Comparison of ENCODE assay signal across 13 cellular contexts in genomic region chr17:37541880-37542675, GRCh38. TPM values are rescaled to one million over a fixed set of nuclear protein-coding genes. Genes with fewer than 3 reads are reported as not detected.
DNase-seq lines count a peak whose midpoint lies in the region; ATAC-seq, FAIRE-seq and TF ChIP-seq lines count a peak whose summit lies in the region.
"Had no signal": no experiment of that assay in that cellular context is flagged by ENCODE, and none has a peak within 500 bp of the region (broad histone marks: within the 10 kb centered on the region; RNA-seq: fewer than 3 reads in every experiment).

No MANE protein-coding gene starts in this region.

- no peak overlapping the region for H3K4me2 ChIP-seq in K562 (ENCODE audit: insufficient read depth, low read length)

- no peaks in the 10 kb centered on the region for H3K27me3 ChIP-seq in K562 (ENCODE audit: control insufficient read depth in 2 of 2, insufficient read depth in 2 of 2, low read length in 2 of 2)
- H3K27me3 ChIP-seq: MG63 had no signal

- no peak overlapping the region for H3K4me3 Mint-ChIP-seq in IgD-negative memory B cell

- no peak for TF ChIP-seq POLR2A in K562 (conservative IDR thresholded peaks at IDR 0.05)

- peak overlapping the region in 2 of 3 donors; percentile 0 to 76 for H3K27ac Mint-ChIP-seq in IgD-negative memory B cell

- WGBS in K562 (ENCODE audit: insufficient coverage, low coverage, missing lambda C conversion rate): 83% methylated on average over 9 of the region's 9 CpGs

- ATAC-seq in K562 (no peak), left ventricle myocardium superior (no peak), esophagus mucosa (no peak)

- H4K20me1 ChIP-seq in K562 (replicated peaks; ENCODE audit: control insufficient read depth, insufficient read depth, low read length): no peaks in the 10 kb centered on the region

- H3K27me3 Mint-ChIP-seq in IgD-negative memory B cell: no peaks in the 10 kb centered on the region

- no peak for FAIRE-seq in K562 (lab: Jason Lieb, UNC)
- FAIRE-seq: endometrium had no signal

- no peaks in the 10 kb centered on the region for H3K79me2 ChIP-seq in K562 (ENCODE audit: control insufficient read depth, insufficient read depth, low read length)

- peaks cover 0 to 8% (median 2%) of the 10 kb centered on the region in 3 donors for H3K4me1 Mint-ChIP-seq in IgD-negative memory B cell

- H3K9me3 Mint-ChIP-seq in IgD-negative memory B cell: no peaks in the 10 kb centered on the region

- no peaks in the 10 kb centered on the region for H3K4me1 ChIP-seq in K562 (replicated peaks in 1 of 2; ENCODE audit: control insufficient read depth in 2 of 2, insufficient read depth in 2 of 2, low read length in 2 of 2)

- CTCF ChIA-PET in K562 (lab: Yijun Ruan, JAX; ENCODE audit: low intra/inter-chr PET ratio): no interaction called here

- TF ChIP-seq RAD21 in K562 (CRISPR knock-in tag; conservative IDR thresholded peaks at IDR 0.05 in 1 of 2, IDR thresholded peaks at IDR 0.05 in 1 of 2): no peak

- in situ Hi-C loops in K562 (cut with MboI): no loop called here

- TF ChIP-seq CTCF in K562 (IDR thresholded peaks at IDR 0.05 in 2 of 3, conservative IDR thresholded peaks at IDR 0.05 in 1 of 3; ENCODE audit: insufficient read depth in 2 of 3, low read depth in 1 of 3, low read length in 3 of 3): no peak

- POLR2A ChIA-PET in K562 (lab: Yijun Ruan, JAX): interaction anchor here (1.1 kb wide), 1 partner anchor 16 kb away, joined by 3 read pairs; no protein-coding TSS in a partner anchor

- H3K27ac ChIP-seq in K562 (ENCODE audit: extremely low read depth, low read depth, low read length): no peak overlapping the region

- H3K36me3 Mint-ChIP-seq in IgD-negative memory B cell: peaks cover 2% of the 10 kb centered on the region

- intact Hi-C loops in K562 (cut with micrococcal nuclease) (no loop called here), left ventricle myocardium superior (cut with micrococcal nuclease) (no loop called here)

- H3K9ac ChIP-seq in K562 (ENCODE audit: insufficient read depth in 1 of 2, low read depth in 2 of 2, low read length in 2 of 2): no peak overlapping the region

- H3K9me3 ChIP-seq in K562 (replicated peaks; ENCODE audit: control insufficient read depth, insufficient read depth, low read depth, low read length): no peaks in the 10 kb centered on the region
- H3K9me3 ChIP-seq: MG63 had no signal

- no peak overlapping the region for H3K4me3 ChIP-seq in K562
- H3K4me3 ChIP-seq: MG63 had no signal

- no peak for TF ChIP-seq EP300 in K562 (IDR thresholded peaks at IDR 0.05; ENCODE audit: low read length)

- no TSS peak for BruUV-seq in K562 (replicated peaks; lab: Mats Ljungman, UMichigan)

- peaks cover 54% of the 10 kb centered on the region for H3K36me3 ChIP-seq in K562 (ENCODE audit: control insufficient read depth, insufficient read depth, low read length)

- DNase-seq in EH (ENCODE audit: low read depth): peak; percentile 78
- DNase-seq in K562 (ENCODE audit: extremely low read depth in 1 of 4, low spot score in 3 of 4): no peak
- DNase-seq in kidney glomerular epithelial cell (lab: John Stamatoyannopoulos, UW): peak; percentile 22
- no peak for DNase-seq in left ventricle myocardium superior
- DNase-seq in NCI-H748 treated with DMSO at 0.1 percent for 48 hours (lab: John Stamatoyannopoulos, UW): no peak
- no peak for DNase-seq in stimulated activated CD4-positive, alpha-beta T cell treated with anti-CD3 and anti-CD28 coated beads, Interleukin-4, amount 100 ng/mL, for 1 hour
- DNase-seq: activated T-cell treated with anti-CD3 and anti-CD28 coated beads for 4 hours, DMS79 treated with DMSO at 0.1 percent for 48 hours, MG63, retina had no signal

- H3K9me1 ChIP-seq in K562 (ENCODE audit: control insufficient read depth, insufficient read depth, low read length): no peaks in the 10 kb centered on the region

- H2AFZ ChIP-seq in K562 (ENCODE audit: low read depth, low read length): no peak overlapping the region

TF ChIP-seq in K562, 482 proteins besides CTCF, POLR2A, EP300 and RAD21 (continues in another document):
- TF ChIP-seq HDAC2 (IDR thresholded peaks at IDR 0.05) (no peak), KAT8 (IDR thresholded peaks at IDR 0.05; ENCODE audit: low read depth) (no peak), ATF7 (IDR thresholded peaks at IDR 0.05) (0 out of 2 replicates have a peak, but pooled peaks have one; percentile 25), MYNN (IDR thresholded peaks at IDR 0.05) (no peak), MYNN (CRISPR knock-in tag; IDR thresholded peaks at IDR 0.05) (no peak), ZNF785 (CRISPR knock-in tag; IDR thresholded peaks at IDR 0.05) (no peak), NFIX (CRISPR knock-in tag; IDR thresholded peaks at IDR 0.05; ENCODE audit: low read depth) (no peak), HEY1 (CRISPR knock-in tag; IDR thresholded peaks at IDR 0.05; ENCODE audit: borderline replicate concordance) (no peak), STAG1 (CRISPR knock-in tag; IDR thresholded peaks at IDR 0.05; ENCODE audit: borderline replicate concordance) (no peak), PHB2 (IDR thresholded peaks at IDR 0.05; ENCODE audit: low read depth) (no peak), NR2C2 (CRISPR knock-in tag; IDR thresholded peaks at IDR 0.05) (no peak), NR2C2 (tag; IDR thresholded peaks at IDR 0.05) (peak; percentile 23; the same call in 1 of the 2 replicates), ELF1 (tag; IDR thresholded peaks at IDR 0.05) (no peak), CBFA2T3 (IDR thresholded peaks at IDR 0.05) (no peak), SMAD4 (CRISPR knock-in tag; conservative IDR thresholded peaks at IDR 0.05) (0 out of 2 replicates have a peak, but pooled peaks have one; percentile 49), NCOA6 (IDR thresholded peaks at IDR 0.05) (no peak)
- TF ChIP-seq, protein P1, sequence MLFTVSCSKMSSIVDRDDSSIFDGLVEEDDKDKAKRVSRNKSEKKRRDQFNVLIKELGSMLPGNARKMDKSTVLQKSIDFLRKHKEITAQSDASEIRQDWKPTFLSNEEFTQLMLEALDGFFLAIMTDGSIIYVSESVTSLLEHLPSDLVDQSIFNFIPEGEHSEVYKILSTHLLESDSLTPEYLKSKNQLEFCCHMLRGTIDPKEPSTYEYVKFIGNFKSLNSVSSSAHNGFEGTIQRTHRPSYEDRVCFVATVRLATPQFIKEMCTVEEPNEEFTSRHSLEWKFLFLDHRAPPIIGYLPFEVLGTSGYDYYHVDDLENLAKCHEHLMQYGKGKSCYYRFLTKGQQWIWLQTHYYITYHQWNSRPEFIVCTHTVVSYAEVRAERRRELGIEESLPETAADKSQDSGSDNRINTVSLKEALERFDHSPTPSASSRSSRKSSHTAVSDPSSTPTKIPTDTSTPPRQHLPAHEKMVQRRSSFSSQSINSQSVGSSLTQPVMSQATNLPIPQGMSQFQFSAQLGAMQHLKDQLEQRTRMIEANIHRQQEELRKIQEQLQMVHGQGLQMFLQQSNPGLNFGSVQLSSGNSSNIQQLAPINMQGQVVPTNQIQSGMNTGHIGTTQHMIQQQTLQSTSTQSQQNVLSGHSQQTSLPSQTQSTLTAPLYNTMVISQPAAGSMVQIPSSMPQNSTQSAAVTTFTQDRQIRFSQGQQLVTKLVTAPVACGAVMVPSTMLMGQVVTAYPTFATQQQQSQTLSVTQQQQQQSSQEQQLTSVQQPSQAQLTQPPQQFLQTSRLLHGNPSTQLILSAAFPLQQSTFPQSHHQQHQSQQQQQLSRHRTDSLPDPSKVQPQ (CRISPR knock-in tag; IDR thresholded peaks at IDR 0.05; ENCODE audit: borderline replicate concordance): no peak

RNA-seq across cellular contexts. Expression of gene DUSP14, which starts 52.4 kb away (rescaled TPM):
- 8.5 TPM for polyA plus RNA-seq in IgD-negative memory B cell
- total RNA-seq in K562 (2011; cell fraction: chromatin; rRNA removed; ENCODE audit: low replicate concordance): 14.7 and 22.3 TPM in 2 replicates
- 15.7 and 17.9 TPM in 2 replicates for total RNA-seq in K562 (2011; cell fraction: nucleolus; rRNA removed)
- total RNA-seq in K562 (2011; cell fraction: nucleoplasm; rRNA removed): 15.3 and 18.4 TPM in 2 replicates
- 27.7 and 37.2 TPM in 2 replicates for total RNA-seq in K562 (2014; rRNA removed)
- 19.6 and 20.2 TPM in 2 replicates for total RNA-seq in K562 (2014; rRNA removed; fragmentation: Illumina TruSeq; extraction: Trizol)
- 23.6 and 26.9 TPM in 2 replicates for total RNA-seq in K562 (2015; rRNA removed; fragmentation: Illumina TruSeq; extraction: Trizol)
- total RNA-seq in K562 (2021): 24.8 and 25.3 TPM in 2 replicates
- 21.4 and 36.7 TPM in 2 replicates for polyA plus RNA-seq in K562 (2011; rRNA removed)
- polyA plus RNA-seq in K562 (2011; cell fraction: cytosol; rRNA removed): 26.9 and 54.6 TPM in 2 replicates
- polyA plus RNA-seq in K562 (2011; cell fraction: nucleus; rRNA removed): 11.2 and 17.7 TPM in 2 replicates
- 21.4 and 25.4 TPM in 2 replicates for polyA plus RNA-seq in K562 (2012)
- 36.2 and 43.1 TPM in 2 replicates for polyA plus RNA-seq in K562 (2014; fragmentation: Illumina TruSeq; extraction: Trizol)
- 10 to 100 TPM; 64.0 to 74.0 TPM for polyA plus RNA-seq in K562 (2014; fragmentation: Nextera tagmentation; extraction: Ambion mirVana)
- 31.8 and 38.0 TPM in 2 replicates for polyA plus RNA-seq in K562 (2014; rRNA removed)
- 12.8 and 26.0 TPM in 2 replicates for polyA minus RNA-seq in K562 (2011; rRNA and poly(A)+ RNA removed)
- polyA minus RNA-seq in K562 (2011; cell fraction: cytosol; rRNA and poly(A)+ RNA removed): 8.5 and 12.9 TPM in 2 replicates
- polyA minus RNA-seq in K562 (2011; cell fraction: nucleus; rRNA and poly(A)+ RNA removed): 4.0 and 4.1 TPM in 2 replicates
- total RNA-seq in left ventricle myocardium superior: 15.8 TPM
- 14.2 TPM for total RNA-seq in esophagus mucosa

Comparison
In these comparisons a context has a peak if more than half of its experiments do, and no peak if none do; other contexts are left out.
1. DNase-seq: peak in EH (single experiment) and kidney glomerular epithelial cell (single experiment); none in K562 (0 of 4), left ventricle myocardium superior (single experiment), NCI-H748 treated with DMSO at 0.1 percent for 48 hours (single experiment) and stimulated activated CD4-positive, alpha-beta T cell treated with anti-CD3 and anti-CD28 coated beads, Interleukin-4, amount 100 ng/mL, for 1 hour (single experiment).